14 cellular contexts compared by ENCODE assay signal in genomic region chr6:158043008-158043407, GRCh38.
DNase-seq lines count a peak whose midpoint lies in the region; ATAC-seq, FAIRE-seq and TF ChIP-seq lines count a peak whose summit lies in the region.
"Had no signal": no experiment of that assay in that cellular context is flagged by ENCODE, and none has a peak within 500 bp of the region (broad histone marks: within the 10 kb centered on the region; RNA-seq: fewer than 3 reads in every experiment).

No MANE protein-coding gene starts in this region.

- peaks cover 9 to 61% (median 26%) of the 10 kb centered on the region in 3 donors for H3K4me1 ChIP-seq in gastroesophageal sphincter
- H3K4me1 ChIP-seq in upper lobe of right lung = peaks cover 17% of the 10 kb centered on the region
- no peaks in the 10 kb centered on the region for H3K4me1 ChIP-seq in MM.1S (ENCODE audit: low read length)

- no peak overlapping the region for H3K9ac ChIP-seq in MM.1S (ENCODE audit: low read length)

- TF ChIP-seq EP300 in gastroesophageal sphincter (IDR thresholded peaks at IDR 0.05) = no peak

- H3K36me3 ChIP-seq in gastroesophageal sphincter (peaks cover 0 to 5% of the 10 kb centered on the region in 2 donors), upper lobe of right lung (no peaks in the 10 kb centered on the region), MM.1S (replicated peaks; ENCODE audit: insufficient read depth, low read length) (no peaks in the 10 kb centered on the region)

- H4K20me1 ChIP-seq in MM.1S (ENCODE audit: insufficient read depth, low read length) = no peaks in the 10 kb centered on the region

- no peak overlapping the region for H3K4me2 ChIP-seq in MM.1S (ENCODE audit: low read depth, low read length)

- H3K9me3 ChIP-seq in gastroesophageal sphincter (no peaks in the 10 kb centered on the region), upper lobe of right lung (no peaks in the 10 kb centered on the region), MM.1S (replicated peaks; ENCODE audit: insufficient read depth, low read length) (no peaks in the 10 kb centered on the region)

- H3K27ac ChIP-seq in angular gyrus (ENCODE audit: low read depth, low read length) (peak overlapping the region; percentile 68), gastroesophageal sphincter (peak overlapping the region; percentile 25 to 84 (median 82)), upper lobe of right lung (no peak overlapping the region), MM.1S (ENCODE audit: low read length) (no peak overlapping the region)

- 92% methylated on average over 11 to 14 of the region's 20 CpGs for WGBS in gastroesophageal sphincter (ENCODE audit: low coverage in 1 of 2), 2 donors

- no peaks in the 10 kb centered on the region for H3K79me2 ChIP-seq in MM.1S (ENCODE audit: low read length)

- no peak for FAIRE-seq in frontal cortex (lab: Jason Lieb, UNC)

- peaks cover 63% of the 10 kb centered on the region for H3K4me1 Mint-ChIP-seq in osteocyte (ENCODE audit: unreplicated experiment)

- H3K9me3 Mint-ChIP-seq in osteocyte (ENCODE audit: unreplicated experiment) = no peaks in the 10 kb centered on the region
- H3K9me3 Mint-ChIP-seq: activated T-helper 1 cell treated with anti-CD3 and anti-CD28 coated beads, Interleukin-12 subunit alpha, Interleukin-12 subunit beta, Interleukin-2, Interleukin-4 antibody, amounts not matched to agents 30 ng/mL and 10 ng/mL and 1 ng/mL, durations not matched to agents 14 hours and 24 hours and 36 hours; CD4-positive, alpha-beta memory T cell; stimulated activated naive CD8-positive, alpha-beta T cell treated with anti-CD3 and anti-CD28 coated beads, Interleukin-15, Interleukin-2, amounts not matched to agents 100 ng/mL and 50 ng/mL, for 24 hours had no signal

- TF ChIP-seq POLR2A in gastroesophageal sphincter (IDR thresholded peaks at IDR 0.05) = no peak

- TF ChIP-seq CTCF in gastroesophageal sphincter (IDR thresholded peaks at IDR 0.05) (no peak), osteocyte (IDR thresholded peaks at IDR 0.05) (no peak), upper lobe of right lung (IDR thresholded peaks at IDR 0.05) (no peak), MM.1S (IDR thresholded peaks at IDR 0.05; ENCODE audit: low read length) (no peak)

- H3K27ac Mint-ChIP-seq in osteocyte (ENCODE audit: unreplicated experiment) = peak overlapping the region; percentile 95
- H3K27ac Mint-ChIP-seq: activated T-helper 1 cell treated with anti-CD3 and anti-CD28 coated beads, Interleukin-12 subunit alpha, Interleukin-12 subunit beta, Interleukin-2, Interleukin-4 antibody, amounts not matched to agents 30 ng/mL and 10 ng/mL and 1 ng/mL, durations not matched to agents 14 hours and 24 hours and 36 hours; CD4-positive, alpha-beta memory T cell; stimulated activated naive CD8-positive, alpha-beta T cell treated with anti-CD3 and anti-CD28 coated beads, Interleukin-15, Interleukin-2, amounts not matched to agents 100 ng/mL and 50 ng/mL, for 24 hours had no signal

- ATAC-seq in gastroesophageal sphincter (no peak), upper lobe of right lung (no peak), GM18907 (IDR thresholded peaks at IDR 0.05; ENCODE audit: unreplicated experiment) (no peak)
- ATAC-seq: activated CD4-positive, CD25-positive, alpha-beta regulatory T cell treated with anti-CD3 and anti-CD28 coated beads, Interleukin-2, amount 50 U/mL, for 24 hours had no signal

- no peak overlapping the region for H2AFZ ChIP-seq in MM.1S (ENCODE audit: low read length)

- no peaks in the 10 kb centered on the region for H3K27me3 ChIP-seq in gastroesophageal sphincter
- no peaks in the 10 kb centered on the region for H3K27me3 ChIP-seq in upper lobe of right lung
- H3K27me3 ChIP-seq in MM.1S (replicated peaks; ENCODE audit: insufficient read depth, low read length) = no peaks in the 10 kb centered on the region

- no peaks in the 10 kb centered on the region for H3F3A ChIP-seq in MM.1S (ENCODE audit: insufficient read depth, low read length)

- intact Hi-C loops in upper lobe of right lung (cut with DNase I) = no loop called here

- DNase-seq in osteocyte (ENCODE audit: extremely low spot score, unreplicated experiment) = peak; percentile 83
- DNase-seq in upper lobe of right lung = peak; percentile 54
- DNase-seq in frontal cortex (ENCODE audit: low spot score in 2 of 2) = no peak
- no peak for DNase-seq in MM.1S
- DNase-seq: CD4-positive, alpha-beta memory T cell; central memory CD4-positive, alpha-beta T cell; NCI-H2171; retina had no signal

- H3K4me3 ChIP-seq in gastroesophageal sphincter = no peak overlapping the region
- no peak overlapping the region for H3K4me3 ChIP-seq in upper lobe of right lung
- H3K4me3 ChIP-seq in MM.1S (ENCODE audit: low read length) = no peak overlapping the region

- H3K27me3 Mint-ChIP-seq in osteocyte (ENCODE audit: unreplicated experiment) = no peaks in the 10 kb centered on the region
- H3K27me3 Mint-ChIP-seq: CD4-positive, alpha-beta memory T cell; stimulated activated naive CD8-positive, alpha-beta T cell treated with anti-CD3 and anti-CD28 coated beads, Interleukin-15, Interleukin-2, amounts not matched to agents 100 ng/mL and 50 ng/mL, for 24 hours had no signal

- H3K4me3 Mint-ChIP-seq in osteocyte (ENCODE audit: unreplicated experiment) = no peak overlapping the region
- H3K4me3 Mint-ChIP-seq: activated T-helper 1 cell treated with anti-CD3 and anti-CD28 coated beads, Interleukin-12 subunit alpha, Interleukin-12 subunit beta, Interleukin-2, Interleukin-4 antibody, amounts not matched to agents 30 ng/mL and 10 ng/mL and 1 ng/mL, durations not matched to agents 14 hours and 24 hours and 36 hours; CD4-positive, alpha-beta memory T cell; stimulated activated naive CD8-positive, alpha-beta T cell treated with anti-CD3 and anti-CD28 coated beads, Interleukin-15, Interleukin-2, amounts not matched to agents 100 ng/mL and 50 ng/mL, for 24 hours had no signal

- H3K9me2 ChIP-seq in MM.1S (replicated peaks; ENCODE audit: insufficient read depth, low read length) = no peaks in the 10 kb centered on the region

- H3K36me3 Mint-ChIP-seq in osteocyte (ENCODE audit: unreplicated experiment) = peaks cover 38% of the 10 kb centered on the region

Comparison
In these comparisons a context has a peak if more than half of its experiments do, and no peak if none do; other contexts are left out.
1. H3K27ac ChIP-seq: peak in angular gyrus (single experiment) and gastroesophageal sphincter (4 of 4); none in upper lobe of right lung (single experiment) and MM.1S (single experiment).
2. DNase-seq: peak in osteocyte (single experiment) and upper lobe of right lung (single experiment); none in frontal cortex (0 of 2) and MM.1S (single experiment).